Comparison of ENCODE assay signal across 2 cellular contexts in the genomic region with DNA sequence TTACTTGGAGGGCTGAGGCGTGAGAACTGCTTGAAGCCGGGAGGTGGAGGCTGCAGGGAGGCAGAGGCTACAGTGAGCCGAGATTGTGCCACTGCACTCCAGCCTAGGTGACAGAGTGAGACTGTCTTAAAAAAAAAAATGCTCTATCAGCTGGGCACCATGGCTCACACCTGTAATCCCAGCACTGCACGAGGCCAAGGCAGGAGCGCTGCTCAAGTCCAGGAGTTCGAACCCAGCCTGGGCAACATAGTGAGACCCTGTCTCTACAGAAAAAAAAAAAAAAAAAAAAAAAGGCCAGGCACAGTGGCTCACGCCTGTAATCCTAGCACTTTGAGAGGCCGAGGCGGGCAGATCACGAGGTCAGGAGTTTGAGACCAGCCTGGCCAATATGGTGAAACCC. TPM values are rescaled to one million over a fixed set of nuclear protein-coding genes. Genes with fewer than 3 reads are reported as not detected.
"Had no signal": no experiment of that assay in that cellular context is flagged by ENCODE, and none has a peak within 500 bp of the region (broad histone marks: within the 10 kb centered on the region; RNA-seq: fewer than 3 reads in every experiment).

No MANE protein-coding gene starts in this region.

RNA-seq across cellular contexts. Expression of gene FGFR3, which starts 51.5 kb away (rescaled TPM):
- total RNA-seq: OCI-LY7, RPMI7951 had no signal
